ENCODE assay signal across 26 cellular contexts in the genomic region with DNA sequence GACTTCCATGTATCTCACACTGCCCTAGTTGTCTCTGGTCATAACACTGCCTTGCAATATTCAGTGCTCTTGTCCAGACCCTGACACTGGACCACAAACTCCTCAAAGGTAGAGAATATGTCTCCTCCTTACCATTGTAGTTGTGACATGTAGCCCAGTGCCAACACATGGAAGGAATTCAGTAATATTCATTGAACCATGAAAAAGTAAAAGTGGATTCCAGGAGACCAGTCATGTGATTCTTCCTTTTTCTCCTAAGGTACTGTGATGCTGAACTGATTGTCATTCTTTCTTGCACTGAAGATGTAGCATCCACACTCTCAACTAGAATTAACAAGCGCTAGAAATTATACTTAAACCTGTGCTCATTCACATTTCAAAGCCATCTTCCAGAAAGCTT.
DNase-seq lines count a peak whose midpoint lies in the region; ATAC-seq, FAIRE-seq and TF ChIP-seq lines count a peak whose summit lies in the region.
"Had no signal": no experiment of that assay in that cellular context is flagged by ENCODE, and none has a peak within 500 bp of the region (broad histone marks: within the 10 kb centered on the region; RNA-seq: fewer than 3 reads in every experiment).

No MANE protein-coding gene starts in this region.

- in situ Hi-C loops in IMR-90 (cut with MboI; ENCODE audit: low sequenced_read_pairs): no loop called here

- DNase-seq in IMR-90: no peak
- no peak for DNase-seq in coronary artery (ENCODE audit: low spot score)
- DNase-seq in mesothelial cell of epicardium (ENCODE audit: low spot score in 2 of 2, unreplicated experiment in 2 of 2): no peak
- DNase-seq in vagina (ENCODE audit: extremely low spot score in 2 of 2): no peak
- DNase-seq in D721Med (ENCODE audit: insufficient read length, low spot score): no peak
- no peak for DNase-seq in effector memory CD8-positive, alpha-beta T cell
- no peak for DNase-seq in NCI-H1694 treated with DMSO at 0.1 percent for 48 hours (lab: John Stamatoyannopoulos, UW)
- no peak for DNase-seq in AG08395 (ENCODE audit: low spot score)
- DNase-seq: AML-193; C1 segment of cervical spinal cord; Calu3; CD8-positive, alpha-beta T cell; EL; GF-D8; H7; MV-4-11; NCI-H1694; NCI-H2081 treated with DMSO at 0.1 percent for 48 hours; NCI-H2171 treated with DMSO at 0.1 percent for 48 hours; NCI-H446; NCI-H526 treated with DMSO at 0.1 percent for 48 hours; OCI-M1 had no signal

- peaks cover 26% of the 10 kb centered on the region for H3K4me1 ChIP-seq in IMR-90 (ENCODE audit: control insufficient read depth, insufficient read depth, low read length)
- peaks cover 19% of the 10 kb centered on the region for H3K4me1 ChIP-seq in vagina
- H3K4me1 ChIP-seq: SJSA1 had no signal

- H4K5ac ChIP-seq in IMR-90 (ENCODE audit: low read depth, low read length): peak overlapping the region; percentile 65

- no peaks in the 10 kb centered on the region for H3K9me3 Mint-ChIP-seq in mesothelial cell of epicardium
- H3K9me3 Mint-ChIP-seq in effector memory CD8-positive, alpha-beta T cell: peaks cover 0 to 2% of the 10 kb centered on the region in 2 donors
- H3K9me3 Mint-ChIP-seq: CD8-positive, alpha-beta T cell had no signal

- POLR2A ChIA-PET in IMR-90 (lab: Charles Lee; ENCODE audit: unreplicated experiment): interaction anchor here (0.7 kb wide), 1 partner anchor 298 kb away, joined by 4 read pairs; no protein-coding TSS in a partner anchor

- no peak for FAIRE-seq in D721Med (lab: Jason Lieb, UNC)

- H3K36me3 ChIP-seq in IMR-90 (ENCODE audit: control insufficient read depth, insufficient read depth, low read length) (peaks cover 2% of the 10 kb centered on the region; the same call in 1 of the 2 replicates), vagina (no peaks in the 10 kb centered on the region)
- H3K36me3 ChIP-seq: SJSA1 had no signal

- H3K36me3 Mint-ChIP-seq in mesothelial cell of epicardium: no peaks in the 10 kb centered on the region
- peaks cover 3% of the 10 kb centered on the region for H3K36me3 Mint-ChIP-seq in effector memory CD8-positive, alpha-beta T cell (ENCODE audit: insufficient read depth)
- H3K36me3 Mint-ChIP-seq: CD8-positive, alpha-beta T cell had no signal

- peak overlapping the region; percentile 83 for H2BK20ac ChIP-seq in IMR-90 (ENCODE audit: low read depth, low read length)

- no peak overlapping the region for H3K4me3 Mint-ChIP-seq in mesothelial cell of epicardium
- no peak overlapping the region for H3K4me3 Mint-ChIP-seq in effector memory CD8-positive, alpha-beta T cell
- H3K4me3 Mint-ChIP-seq: CD8-positive, alpha-beta T cell had no signal

- peaks cover 81% of the 10 kb centered on the region for H3K4me1 Mint-ChIP-seq in mesothelial cell of epicardium
- no peaks in the 10 kb centered on the region for H3K4me1 Mint-ChIP-seq in effector memory CD8-positive, alpha-beta T cell (ENCODE audit: low read depth in 2 of 2)

- peak overlapping the region; percentile 67 for H3K18ac ChIP-seq in IMR-90 (ENCODE audit: low read depth, low read length)

- peak overlapping the region; percentile 9 for H3K27ac Mint-ChIP-seq in mesothelial cell of epicardium
- H3K27ac Mint-ChIP-seq in effector memory CD8-positive, alpha-beta T cell: no peak overlapping the region
- H3K27ac Mint-ChIP-seq: CD8-positive, alpha-beta T cell had no signal

- H4K8ac ChIP-seq in IMR-90 (ENCODE audit: low read depth in 2 of 2, low read length in 2 of 2): peak overlapping the region in 1 of 2 experiments; percentile 18; a peak in 1 of 4 replicates

- no peak overlapping the region for H2AK9ac ChIP-seq in IMR-90 (replicated peaks; ENCODE audit: low read depth, low read length, poor library complexity)

- TF ChIP-seq CTCF in IMR-90 (conservative IDR thresholded peaks at IDR 0.05; ENCODE audit: low read depth, low read length): no peak
- TF ChIP-seq CTCF in coronary artery (IDR thresholded peaks at IDR 0.05): no peak
- no peak for TF ChIP-seq CTCF in mesothelial cell of epicardium (IDR thresholded peaks at IDR 0.05; ENCODE audit: unreplicated experiment)
- no peak for TF ChIP-seq CTCF in vagina (IDR thresholded peaks at IDR 0.05)
- TF ChIP-seq CTCF in D721Med (IDR thresholded peaks at IDR 0.05; ENCODE audit: insufficient read depth, missing control alignments): no peak

- H3K27ac ChIP-seq in IMR-90 (ENCODE audit: insufficient read depth, low read length) (peak overlapping the region; percentile 52; the same call in 1 of the 2 replicates), coronary artery (peak overlapping the region; percentile 14 to 58), vagina (peak overlapping the region; percentile 21)
- H3K27ac ChIP-seq: HL-60, KMS-11, SJSA1 had no signal

- H3K4ac ChIP-seq in IMR-90 (ENCODE audit: low read depth, low read length): peak overlapping the region; percentile 75; the same call in 1 of the 2 replicates

- peak overlapping the region; percentile 8; the same call in 1 of the 2 replicates for H3K14ac ChIP-seq in IMR-90 (replicated peaks; ENCODE audit: low read depth, low read length)

- H2AK5ac ChIP-seq in IMR-90 (ENCODE audit: low read depth, low read length): peak overlapping the region; percentile 68; the same call in 1 of the 2 replicates

- H3K23ac ChIP-seq in IMR-90 (ENCODE audit: low read depth, low read length): peak overlapping the region; percentile 67

- peak overlapping the region; percentile 31 for H2BK5ac ChIP-seq in IMR-90 (ENCODE audit: low read depth, low read length, poor library complexity, severe bottlenecking)

- H3K27me3 ChIP-seq in IMR-90 (ENCODE audit: control insufficient read depth, insufficient read depth, low read length) (no peaks in the 10 kb centered on the region), vagina (no peaks in the 10 kb centered on the region)
- H3K27me3 ChIP-seq: SJSA1 had no signal

- H2BK15ac ChIP-seq in IMR-90 (ENCODE audit: low read depth, low read length): peak overlapping the region; percentile 38; the same call in 1 of the 3 replicates

- intact Hi-C loops in IMR-90 (cut with micrococcal nuclease) (no loop called here), vagina (cut with DNase I) (no loop called here)

- no peak for ATAC-seq in IMR-90 (ENCODE audit: low read depth)
- ATAC-seq in effector memory CD8-positive, alpha-beta T cell (replicated peaks): no peak
- ATAC-seq: CD8-positive, alpha-beta T cell; Right ventricle myocardium inferior had no signal

- H3K9me1 ChIP-seq in IMR-90 (ENCODE audit: insufficient read depth, low read length): peaks cover 4% of the 10 kb centered on the region

- BruUV-seq in IMR-90 (replicated peaks; lab: Mats Ljungman, UMichigan): no TSS peak

- no peaks in the 10 kb centered on the region for H3K9me3 ChIP-seq in IMR-90 (ENCODE audit: control insufficient read depth, insufficient read depth, low read length)
- no peaks in the 10 kb centered on the region for H3K9me3 ChIP-seq in vagina
- H3K9me3 ChIP-seq: SJSA1 had no signal

- H3K56ac ChIP-seq in IMR-90 (ENCODE audit: extremely low read depth, insufficient read depth, low read length): no peak overlapping the region

- H3K4me3 ChIP-seq in IMR-90 (ENCODE audit: insufficient read depth, low read depth, low read length) (no peak overlapping the region), coronary artery (no peak overlapping the region), vagina (no peak overlapping the region)
- H3K4me3 ChIP-seq: SJSA1 had no signal

- TF ChIP-seq POLR2A in IMR-90 (IDR thresholded peaks at IDR 0.05; ENCODE audit: low read depth, low read length) (no peak), vagina (IDR thresholded peaks at IDR 0.05) (no peak)

- no peak overlapping the region for H2AFZ ChIP-seq in IMR-90 (replicated peaks; ENCODE audit: low read length, poor library complexity)

- H3K9ac ChIP-seq in IMR-90 (ENCODE audit: low read depth, low read length): no peak overlapping the region
- H3K9ac ChIP-seq: KMS-11 had no signal

- H2BK120ac ChIP-seq in IMR-90 (ENCODE audit: low read depth, low read length): peak overlapping the region; percentile 80

- CTCF ChIA-PET in IMR-90 (lab: Yijun Ruan, JAX): interaction anchor here (0.7 kb wide), 1 partner anchor 532 kb away, joined by 3 read pairs; no protein-coding TSS in a partner anchor

- no peaks in the 10 kb centered on the region for H3K79me1 ChIP-seq in IMR-90 (ENCODE audit: low read depth in 1 of 2, low read length in 2 of 2)

- no peaks in the 10 kb centered on the region for H3K27me3 Mint-ChIP-seq in mesothelial cell of epicardium (ENCODE audit: low read depth)
- peaks cover 0 to 7% of the 10 kb centered on the region in 2 donors for H3K27me3 Mint-ChIP-seq in effector memory CD8-positive, alpha-beta T cell

- H4K91ac ChIP-seq in IMR-90 (ENCODE audit: insufficient read depth, low read depth, low read length): peak overlapping the region; percentile 89

- no peak for TF ChIP-seq RAD21 in IMR-90 (IDR thresholded peaks at IDR 0.05; ENCODE audit: low read length)

- H3K4me2 ChIP-seq in IMR-90 (ENCODE audit: low read depth, low read length): no peak overlapping the region
- H3K4me2 ChIP-seq: KMS-11 had no signal

- dilution Hi-C loops in IMR-90 (cut with HindIII; ENCODE audit: low sequenced_read_pairs, unreplicated experiment): no loop called here

- WGBS in IMR-90 (ENCODE audit: extremely low coverage in 2 of 2, insufficient read length in 1 of 2), 2 experiments: no CpG with 5 or more reads among the region's 1 CpG

- H4K20me1 ChIP-seq in IMR-90 (ENCODE audit: insufficient read depth, low read length): no peaks in the 10 kb centered on the region

TF ChIP-seq in IMR-90, 13 proteins besides CTCF, POLR2A, EP300 and RAD21 (continues in another document):
- TF ChIP-seq ELK1 (IDR thresholded peaks at IDR 0.05; ENCODE audit: borderline replicate concordance, low read depth, low read length): no peak
- TF ChIP-seq MAFK (IDR thresholded peaks at IDR 0.05; ENCODE audit: low read depth, low read length): no peak
- TF ChIP-seq, protein P1, sequence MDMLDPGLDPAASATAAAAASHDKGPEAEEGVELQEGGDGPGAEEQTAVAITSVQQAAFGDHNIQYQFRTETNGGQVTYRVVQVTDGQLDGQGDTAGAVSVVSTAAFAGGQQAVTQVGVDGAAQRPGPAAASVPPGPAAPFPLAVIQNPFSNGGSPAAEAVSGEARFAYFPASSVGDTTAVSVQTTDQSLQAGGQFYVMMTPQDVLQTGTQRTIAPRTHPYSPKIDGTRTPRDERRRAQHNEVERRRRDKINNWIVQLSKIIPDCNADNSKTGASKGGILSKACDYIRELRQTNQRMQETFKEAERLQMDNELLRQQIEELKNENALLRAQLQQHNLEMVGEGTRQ (IDR thresholded peaks at IDR 0.05; ENCODE audit: low read depth, low read length): no peak
- no peak for TF ChIP-seq MXI1 (IDR thresholded peaks at IDR 0.05; ENCODE audit: borderline replicate concordance, low read depth, low read length)
- TF ChIP-seq FOS (IDR thresholded peaks at IDR 0.05; ENCODE audit: low read depth, low read length): no peak
